Comparison of ENCODE assay signal across 8 cellular contexts in the genomic region with DNA sequence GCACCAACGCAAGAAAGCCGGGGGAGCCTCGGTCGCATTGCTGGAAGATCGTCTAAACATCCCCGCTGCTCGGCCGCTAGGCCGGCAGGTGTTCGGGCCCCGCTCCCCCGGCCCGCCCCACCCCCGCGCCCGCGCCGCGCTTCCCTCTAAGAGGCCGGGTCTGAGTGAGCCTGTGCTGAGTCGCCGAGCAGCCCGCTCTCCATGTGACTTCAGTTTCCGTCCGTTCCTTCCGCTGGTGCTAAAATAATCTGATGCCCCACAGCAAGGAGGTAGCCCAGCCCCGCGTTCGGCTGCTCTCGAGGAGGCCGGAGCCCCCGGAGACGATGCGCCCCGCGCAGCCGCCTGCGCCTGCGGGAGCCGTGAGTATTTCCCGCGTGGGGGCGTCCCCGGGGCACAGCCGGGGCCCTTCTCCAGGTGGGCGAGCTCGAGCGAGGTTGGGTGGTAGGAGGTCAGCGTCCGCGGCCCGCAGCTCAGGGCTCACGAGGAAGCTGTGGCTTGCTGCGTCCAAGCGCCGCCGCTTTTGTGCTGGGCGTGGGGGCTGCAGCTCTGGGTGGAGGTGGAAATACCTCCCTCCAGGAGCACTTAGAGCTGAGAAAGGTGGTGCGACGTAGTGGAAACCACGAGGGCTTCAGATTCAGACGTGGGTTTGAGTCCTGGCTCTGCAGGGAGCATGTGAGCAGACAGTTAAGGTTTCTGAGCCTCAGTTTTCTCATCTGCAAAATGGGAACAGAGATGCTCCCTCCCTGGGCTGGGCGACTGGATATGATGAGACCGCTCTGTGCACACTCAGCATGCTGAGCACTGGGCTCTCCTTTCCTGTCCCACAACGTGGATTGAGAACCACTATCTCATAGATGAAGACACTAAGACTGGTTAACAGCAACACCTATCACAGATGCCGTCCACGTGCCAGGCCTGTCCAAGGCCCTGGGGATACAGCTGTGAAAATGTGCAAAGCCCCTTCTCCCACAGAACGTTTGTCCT.
DNase-seq lines count a peak whose midpoint lies in the region; ATAC-seq and TF ChIP-seq lines count a peak whose summit lies in the region.

A gene (plus strand): TSS at position 178 of the 984 bp plus-strand sequence. CDS start 14,846 bp downstream, outside the sequence.

- peaks cover 6% of the 10 kb centered on the region for H3K36me3 Mint-ChIP-seq in memory B cell

- H3K27ac ChIP-seq in WERI-Rb-1, result no peak within 1 kb of the TSS

- no peak for TF ChIP-seq CTCF in GM10266 (IDR thresholded peaks at IDR 0.05; ENCODE audit: control insufficient read depth, insufficient read depth, low read depth, missing control alignments)
- TF ChIP-seq CTCF in WERI-Rb-1 (IDR thresholded peaks at IDR 0.05; ENCODE audit: low read depth, low read length), result no peak

- H3K36me3 ChIP-seq in WERI-Rb-1, result no peaks in the 10 kb centered on the region

- H3K4me3 ChIP-seq in WERI-Rb-1 (ENCODE audit: low read depth, low read length), result no peak within 1 kb of the TSS

- DNase-seq in GM10266 (ENCODE audit: extremely low spot score) (peak; percentile 92), NCI-H2227 (lab: John Stamatoyannopoulos, UW; ENCODE audit: unreplicated experiment) (peak; percentile 78), ecto neural progenitor cell (ENCODE audit: low spot score) (peak; percentile 69), memory B cell (ENCODE audit: low spot score in 2 of 2) (peak; percentile 68 to 71), WERI-Rb-1 (no peak)
- peak; percentile 48 to 61 for DNase-seq in activated CD4-positive, alpha-beta T cell treated with anti-CD3 and anti-CD28 coated beads, Interleukin-2, amount 50 U/mL, for 24 hours (ENCODE audit: low read depth in 1 of 2, low spot score in 1 of 2)
- DNase-seq in stimulated activated CD8-positive, alpha-beta memory T cell treated with anti-CD3 and anti-CD28 coated beads, Interleukin-15, amount 100 ng/mL, for 24 hours (ENCODE audit: low read depth), result peak; percentile 48

- H3K27me3 Mint-ChIP-seq in memory B cell, result no peaks in the 10 kb centered on the region

- H3K9me3 Mint-ChIP-seq in memory B cell, result no peaks in the 10 kb centered on the region

- no peaks in the 10 kb centered on the region for H3K27me3 ChIP-seq in WERI-Rb-1 (ENCODE audit: insufficient read depth, low read depth, severe bottlenecking)

- no peaks in the 10 kb centered on the region for H3K9me3 ChIP-seq in WERI-Rb-1 (ENCODE audit: severe bottlenecking)

- H3K27ac Mint-ChIP-seq in memory B cell, result peak within 1 kb of the TSS; percentile 97

- ATAC-seq in HG02642 (IDR thresholded peaks at IDR 0.05; ENCODE audit: poor library complexity, unreplicated experiment), result peak; percentile 40
- peak; percentile 52 for ATAC-seq in memory B cell (ENCODE audit: low read depth)

- H3K4me1 Mint-ChIP-seq in memory B cell, result peaks cover 47% of the 10 kb centered on the region

- H3K4me3 Mint-ChIP-seq in memory B cell, result peak within 1 kb of the TSS; percentile 96
